Comparison of ENCODE assay signal across 8 cellular contexts in genomic region chr16:57486858-57487834, GRCh38. TPM values are rescaled to one million over a fixed set of nuclear protein-coding genes. Genes with fewer than 3 reads are reported as not detected.
DNase-seq lines count a peak whose midpoint lies in the region; ATAC-seq and TF ChIP-seq lines count a peak whose summit lies in the region.

No MANE protein-coding gene starts in this region.

- H3K27me3 ChIP-seq in GM06990 (replicated peaks; ENCODE audit: control insufficient read depth, insufficient read depth, low read length) (no peaks in the 10 kb centered on the region), Peyer's patch (no peaks in the 10 kb centered on the region), esophagus squamous epithelium (no peaks in the 10 kb centered on the region), sigmoid colon (no peaks in the 10 kb centered on the region)

- no peaks in the 10 kb centered on the region for H3K9me3 ChIP-seq in Peyer's patch
- H3K9me3 ChIP-seq in esophagus squamous epithelium: no peaks in the 10 kb centered on the region
- H3K9me3 ChIP-seq in sigmoid colon: no peaks in the 10 kb centered on the region

- no peak for DNase-seq in GM06990 (ENCODE audit: extremely low read depth, insufficient read length)
- no peak for DNase-seq in Peyer's patch
- no peak for DNase-seq in esophagus squamous epithelium (lab: John Stamatoyannopoulos, UW)
- DNase-seq in sigmoid colon: no peak
- DNase-seq in ureter (ENCODE audit: low spot score): no peak
- DNase-seq in AG08396 (ENCODE audit: low spot score): no peak

- TF ChIP-seq EP300 in sigmoid colon (IDR thresholded peaks at IDR 0.05): no peak

- intact Hi-C loops in esophagus squamous epithelium (cut with DNase I) (no loop called here), sigmoid colon (cut with DNase I) (loop anchor here (2.0 kb wide), 1 partner anchor 50 kb away; the partner anchor contains the start of gene CCDC102A)

- TF ChIP-seq CTCF in GM06990 (IDR thresholded peaks at IDR 0.05; ENCODE audit: insufficient read depth, low read length, poor library complexity, severe bottlenecking): no peak
- no peak for TF ChIP-seq CTCF in Peyer's patch (IDR thresholded peaks at IDR 0.05)
- TF ChIP-seq CTCF in esophagus squamous epithelium (IDR thresholded peaks at IDR 0.05): no peak
- no peak for TF ChIP-seq CTCF in sigmoid colon (IDR thresholded peaks at IDR 0.05)

- 71 to 80% methylated on average over 8 of the region's 8 CpGs for WGBS in esophagus squamous epithelium, 2 donors
- 90 to 91% methylated on average over 8 of the region's 8 CpGs for WGBS in sigmoid colon, 2 donors

- no peaks in the 10 kb centered on the region for H3K36me3 ChIP-seq in GM06990 (ENCODE audit: control insufficient read depth, insufficient read depth, low read length)
- no peaks in the 10 kb centered on the region for H3K36me3 ChIP-seq in Peyer's patch
- no peaks in the 10 kb centered on the region for H3K36me3 ChIP-seq in esophagus squamous epithelium
- H3K36me3 ChIP-seq in sigmoid colon: no peaks in the 10 kb centered on the region

- ATAC-seq in HG03280 (IDR thresholded peaks at IDR 0.05; ENCODE audit: unreplicated experiment) (no peak), GM18868 (IDR thresholded peaks at IDR 0.05; ENCODE audit: unreplicated experiment) (no peak)

- H3K27ac ChIP-seq in Peyer's patch (peak overlapping the region in 1 of 4 donors; percentile 89), esophagus squamous epithelium (peak overlapping the region; percentile 66 to 93 (median 86)), sigmoid colon (peak overlapping the region; percentile 31 to 72 (median 61))

- H3K4me1 ChIP-seq in Peyer's patch: peaks cover 4 to 26% (median 5%) of the 10 kb centered on the region in 4 donors
- peaks cover 20 to 34% (median 25%) of the 10 kb centered on the region in 3 donors for H3K4me1 ChIP-seq in esophagus squamous epithelium
- peaks cover 0 to 22% (median 13%) of the 10 kb centered on the region in 4 donors for H3K4me1 ChIP-seq in sigmoid colon

- H3K4me3 ChIP-seq in GM06990 (replicated peaks; ENCODE audit: low read depth, low read length) (peak overlapping the region; percentile 64), Peyer's patch (peak overlapping the region in 3 of 4 donors; percentile 69 to 97 (median 74)), esophagus squamous epithelium (peak overlapping the region; percentile 78 to 90 (median 82)), sigmoid colon (peak overlapping the region; percentile 31 to 70 (median 62))

- no peak for TF ChIP-seq POLR2A in Peyer's patch (IDR thresholded peaks at IDR 0.05)
- no peak for TF ChIP-seq POLR2A in esophagus squamous epithelium (IDR thresholded peaks at IDR 0.05)
- no peak for TF ChIP-seq POLR2A in sigmoid colon (IDR thresholded peaks at IDR 0.05)

RNA-seq across cellular contexts. Expression of gene DOK4, which starts 0.9 kb away (rescaled TPM):
- 100 to 1,000 TPM in 3 of 4 donors, 10 to 100 TPM in 1; 81.7 to 209 (median 189) TPM for total RNA-seq in Peyer's patch
- total RNA-seq in esophagus squamous epithelium: 10 to 100 TPM; 20.7 to 42.7 (median 28.8) TPM
- 10 to 100 TPM in 2 of 4 donors, 1 to 10 TPM in 2; 3.9 to 21.8 (median 10.1) TPM for total RNA-seq in sigmoid colon
- 100 to 1,000 TPM; 102 to 147 (median 103) TPM for polyA plus RNA-seq in sigmoid colon
- total RNA-seq in ureter: 12.5 TPM

RNA-seq across cellular contexts. Expression of gene POLR2C, which starts 24.7 kb away (rescaled TPM):
- total RNA-seq in Peyer's patch (100 to 1,000 TPM in 1 of 4 donors, 10 to 100 TPM in 3; 68.0 to 113 (median 84.8) TPM), esophagus squamous epithelium (10 to 100 TPM; 58.8 to 86.8 (median 71.1) TPM), sigmoid colon (100 to 1,000 TPM in 2 of 4 donors, 10 to 100 TPM in 2; 60.7 to 141 (median 101) TPM), ureter (57.3 TPM)
- 10 to 100 TPM; 52.3 to 77.7 (median 60.1) TPM for polyA plus RNA-seq in sigmoid colon

RNA-seq across cellular contexts. Expression of gene COQ9, which starts 39.9 kb away (rescaled TPM):
- 100 to 1,000 TPM in 3 of 4 donors, 10 to 100 TPM in 1; 87.5 to 154 (median 122) TPM for total RNA-seq in Peyer's patch
- total RNA-seq in esophagus squamous epithelium: 10 to 100 TPM; 43.6 to 62.0 (median 53.4) TPM
- 10 to 100 TPM; 61.4 to 74.5 (median 71.3) TPM for total RNA-seq in sigmoid colon
- polyA plus RNA-seq in sigmoid colon: 100 to 1,000 TPM in 2 of 3 donors, 10 to 100 TPM in 1; 91.6 to 154 (median 123) TPM
- 66.6 TPM for total RNA-seq in ureter

RNA-seq across cellular contexts. Expression of gene CIAPIN1, which starts 40.0 kb away (rescaled TPM):
- 10 to 100 TPM; 37.7 to 65.5 (median 46.2) TPM for total RNA-seq in Peyer's patch
- 10 to 100 TPM; 30.5 to 42.9 (median 33.5) TPM for total RNA-seq in esophagus squamous epithelium
- total RNA-seq in sigmoid colon: 10 to 100 TPM; 17.1 to 22.5 (median 20.1) TPM
- 10 to 100 TPM; 34.8 to 46.2 (median 45.2) TPM for polyA plus RNA-seq in sigmoid colon
- 53.2 TPM for total RNA-seq in ureter

RNA-seq across cellular contexts. Expression of gene CCDC102A, which starts 49.2 kb away (rescaled TPM):
- 10 to 100 TPM in 1 of 4 donors, 1 to 10 TPM in 3; 1.7 to 10.7 (median 2.5) TPM for total RNA-seq in Peyer's patch
- total RNA-seq in esophagus squamous epithelium: 10 to 100 TPM in 1 of 4 donors, 1 to 10 TPM in 3; 3.5 to 10.9 (median 6.9) TPM
- 10 to 100 TPM; 17.8 to 46.8 (median 21.0) TPM for total RNA-seq in sigmoid colon
- polyA plus RNA-seq in sigmoid colon: 1 to 10 TPM; 1.6 to 4.0 (median 2.4) TPM
- 4.6 TPM for total RNA-seq in ureter
